ENCODE assay signal across 19 cellular contexts in genomic region chr1:197955486-197956394, GRCh38. TPM values are rescaled to one million over a fixed set of nuclear protein-coding genes. Genes with fewer than 3 reads are reported as not detected.
DNase-seq lines count a peak whose midpoint lies in the region; ATAC-seq and TF ChIP-seq lines count a peak whose summit lies in the region.
"Had no signal": no experiment of that assay in that cellular context is flagged by ENCODE, and none has a peak within 500 bp of the region (broad histone marks: within the 10 kb centered on the region; RNA-seq: fewer than 3 reads in every experiment).

No MANE protein-coding gene starts in this region.

- H3K36me3 ChIP-seq in Loucy (ENCODE audit: insufficient read depth, low read length), result no peaks in the 10 kb centered on the region
- H3K36me3 ChIP-seq in osteoblast (ENCODE audit: insufficient read depth, low read length), result no peaks in the 10 kb centered on the region
- no peaks in the 10 kb centered on the region for H3K36me3 ChIP-seq in H7 (replicated peaks; ENCODE audit: control insufficient read depth, insufficient read depth, low read length)
- H3K36me3 ChIP-seq in sigmoid colon, result no peaks in the 10 kb centered on the region
- H3K36me3 ChIP-seq: right atrium auricular region had no signal

- H3K4me1 ChIP-seq in Loucy (ENCODE audit: insufficient read depth, low read length, poor library complexity, severe bottlenecking) (peaks cover 9% of the 10 kb centered on the region), osteoblast (ENCODE audit: insufficient read depth, low read length) (peaks cover 5% of the 10 kb centered on the region), sigmoid colon (peaks cover 0 to 7% (median 0%) of the 10 kb centered on the region in 4 donors)
- H3K4me1 ChIP-seq: right atrium auricular region had no signal

- ATAC-seq in effector memory CD8-positive, alpha-beta T cell (replicated peaks), result no peak
- ATAC-seq in HG02981 (IDR thresholded peaks at IDR 0.05; ENCODE audit: unreplicated experiment), result no peak
- ATAC-seq: naive thymus-derived CD8-positive, alpha-beta T cell had no signal

- H3K9me3 ChIP-seq in Loucy (ENCODE audit: insufficient read depth, low read depth, low read length) (no peaks in the 10 kb centered on the region), osteoblast (ENCODE audit: low read depth, low read length) (no peaks in the 10 kb centered on the region), sigmoid colon (no peaks in the 10 kb centered on the region)
- H3K9me3 ChIP-seq: right atrium auricular region had no signal

- H3K27ac ChIP-seq in osteoblast (ENCODE audit: low read depth, low read length) (no peak overlapping the region), sigmoid colon (no peak overlapping the region)
- H3K27ac ChIP-seq: right atrium auricular region had no signal

- H3K27ac Mint-ChIP-seq in effector memory CD8-positive, alpha-beta T cell, result no peak overlapping the region
- H3K27ac Mint-ChIP-seq: activated naive CD8-positive, alpha-beta T cell treated with anti-CD3 and anti-CD28 coated beads, Interleukin-2, amount 10 ng/mL, durations not matched to agents 7 days and 5 days; CD8-positive, alpha-beta memory T cell had no signal

- no peaks in the 10 kb centered on the region for H3K4me1 Mint-ChIP-seq in effector memory CD8-positive, alpha-beta T cell (ENCODE audit: low read depth in 2 of 2)

- intact Hi-C loops in sigmoid colon (cut with DNase I), result no loop called here

- no peaks in the 10 kb centered on the region for H3K79me2 ChIP-seq in Loucy (ENCODE audit: insufficient read depth, low read length)
- H3K79me2 ChIP-seq in osteoblast (ENCODE audit: insufficient read depth, low read length), result no peaks in the 10 kb centered on the region

- DNase-seq in Ammon's horn (ENCODE audit: low spot score) (peak; percentile 13), fibroblast of mammary gland (ENCODE audit: low read depth) (peak; percentile 11), osteoblast (ENCODE audit: insufficient read length, low spot score, missing footprints) (no peak), H7 (no peak), sigmoid colon (no peak)
- no peak for DNase-seq in effector memory CD8-positive, alpha-beta T cell
- DNase-seq: activated naive CD8-positive, alpha-beta T cell treated with anti-CD3 and anti-CD28 coated beads, Interleukin-2, amount 10 ng/mL, durations not matched to agents 7 days and 5 days; CD8-positive, alpha-beta memory T cell; dermis blood vessel endothelial cell; islet precursor cell; naive thymus-derived CD8-positive, alpha-beta T cell; NCI-H1417 treated with DMSO at 0.1 percent for 48 hours; NCI-H774; SHP77; substantia nigra had no signal

- no peak overlapping the region for H3K9ac ChIP-seq in Loucy (ENCODE audit: low read depth, low read length, poor library complexity, severe bottlenecking)

- H3K4me2 ChIP-seq in Loucy (ENCODE audit: low read depth, low read length, poor library complexity, severe bottlenecking) (no peak overlapping the region), osteoblast (ENCODE audit: insufficient read depth, low read length) (peak overlapping the region; percentile 0)

- H3F3A ChIP-seq in Loucy (ENCODE audit: low read depth), result no peaks in the 10 kb centered on the region

- H4K20me1 ChIP-seq in Loucy (ENCODE audit: insufficient read depth, low read length, poor library complexity, severe bottlenecking), result no peaks in the 10 kb centered on the region
- H4K20me1 ChIP-seq in osteoblast (ENCODE audit: insufficient read depth, low read length), result no peaks in the 10 kb centered on the region

- no peak for TF ChIP-seq POLR2A in sigmoid colon (IDR thresholded peaks at IDR 0.05)

- H3K9me2 ChIP-seq in Loucy (replicated peaks; ENCODE audit: low read depth, low read length), result no peaks in the 10 kb centered on the region

- no peaks in the 10 kb centered on the region for H3K9me3 Mint-ChIP-seq in effector memory CD8-positive, alpha-beta T cell
- H3K9me3 Mint-ChIP-seq: CD8-positive, alpha-beta memory T cell; naive thymus-derived CD8-positive, alpha-beta T cell had no signal

- H3K4me3 Mint-ChIP-seq in effector memory CD8-positive, alpha-beta T cell, result no peak overlapping the region
- H3K4me3 Mint-ChIP-seq: activated naive CD8-positive, alpha-beta T cell treated with anti-CD3 and anti-CD28 coated beads, Interleukin-2, amount 10 ng/mL, durations not matched to agents 7 days and 5 days; CD8-positive, alpha-beta memory T cell; naive thymus-derived CD8-positive, alpha-beta T cell had no signal

- peaks cover 5 to 19% of the 10 kb centered on the region in 2 donors for H3K27me3 Mint-ChIP-seq in effector memory CD8-positive, alpha-beta T cell
- H3K27me3 Mint-ChIP-seq: activated naive CD8-positive, alpha-beta T cell treated with anti-CD3 and anti-CD28 coated beads, Interleukin-2, amount 10 ng/mL, durations not matched to agents 7 days and 5 days; naive thymus-derived CD8-positive, alpha-beta T cell had no signal

- no peak overlapping the region for H3K4me3 ChIP-seq in Loucy (ENCODE audit: low read length, poor library complexity, severe bottlenecking)
- no peak overlapping the region for H3K4me3 ChIP-seq in fibroblast of mammary gland (ENCODE audit: control insufficient read depth, low read depth, low read length)
- H3K4me3 ChIP-seq in osteoblast (ENCODE audit: insufficient read depth, low read length), result no peak overlapping the region
- H3K4me3 ChIP-seq in H7 (ENCODE audit: insufficient read depth, low read depth, low read length), result no peak overlapping the region
- H3K4me3 ChIP-seq in sigmoid colon, result no peak overlapping the region
- H3K4me3 ChIP-seq: right atrium auricular region had no signal

- 68 to 86% methylated on average over 4 of the region's 4 CpGs for WGBS in sigmoid colon, 2 donors

- TF ChIP-seq EP300 in sigmoid colon (IDR thresholded peaks at IDR 0.05), result no peak

- no peaks in the 10 kb centered on the region for H3K36me3 Mint-ChIP-seq in effector memory CD8-positive, alpha-beta T cell (ENCODE audit: insufficient read depth)
- H3K36me3 Mint-ChIP-seq: naive thymus-derived CD8-positive, alpha-beta T cell had no signal

- no peaks in the 10 kb centered on the region for H3K27me3 ChIP-seq in Loucy (ENCODE audit: insufficient read depth, low read length, poor library complexity, severe bottlenecking)
- H3K27me3 ChIP-seq in osteoblast (ENCODE audit: insufficient read depth, low read length), result no peaks in the 10 kb centered on the region
- H3K27me3 ChIP-seq in H7 (ENCODE audit: control insufficient read depth, insufficient read depth, low read length), result no peaks in the 10 kb centered on the region
- no peaks in the 10 kb centered on the region for H3K27me3 ChIP-seq in sigmoid colon
- H3K27me3 ChIP-seq: right atrium auricular region had no signal

- TF ChIP-seq CTCF in Loucy (conservative IDR thresholded peaks at IDR 0.05; ENCODE audit: low read length), result no peak
- TF ChIP-seq CTCF in fibroblast of mammary gland (conservative IDR thresholded peaks at IDR 0.05; ENCODE audit: control insufficient read depth, insufficient read depth, low read depth, low read length), result no peak
- no peak for TF ChIP-seq CTCF in osteoblast (IDR thresholded peaks at IDR 0.05; ENCODE audit: extremely low read depth, low read depth, low read length)
- no peak for TF ChIP-seq CTCF in sigmoid colon (IDR thresholded peaks at IDR 0.05)

- 0 out of 2 replicates have a peak overlapping the region, but pooled peaks have one; percentile 22 for H2AFZ ChIP-seq in Loucy (ENCODE audit: low read length)
- no peak overlapping the region for H2AFZ ChIP-seq in osteoblast (ENCODE audit: low read length)

RNA-seq across cellular contexts. Expression of gene LHX9, which starts 38.6 kb away (rescaled TPM):
- total RNA-seq in osteoblast, result 0.59 and 1.8 TPM in 2 replicates
- 0.03 TPM in 1 of 2 replicates, not detected in the other for total RNA-seq in H7 (2014; rRNA removed; shearing (Covaris generic))
- not detected for total RNA-seq in sigmoid colon
- polyA plus RNA-seq in sigmoid colon, result under 1 TPM in 1 of 3 donors, not detected in 2; 0.01 TPM
- total RNA-seq: activated CD8-positive, alpha-beta memory T cell treated with anti-CD3 and anti-CD28 coated beads for 36 hours; activated naive CD8-positive, alpha-beta T cell treated with anti-CD3 and anti-CD28 coated beads, Interleukin-2, amount 10 ng/mL, durations not matched to agents 7 days and 5 days; dermis blood vessel endothelial cell; naive thymus-derived CD8-positive, alpha-beta T cell had no signal
- polyA plus RNA-seq: CD8-positive, alpha-beta memory T cell; naive thymus-derived CD8-positive, alpha-beta T cell had no signal

RNA-seq across cellular contexts. Expression of gene C1orf53, which starts 53.3 kb away (rescaled TPM):
- total RNA-seq in osteoblast, result 6.5 and 9.7 TPM in 2 replicates
- 0.48 and 0.70 TPM in 2 replicates for total RNA-seq in H7 (2014; rRNA removed; shearing (Covaris generic))
- total RNA-seq in sigmoid colon, result 1 to 10 TPM in 3 of 4 donors, not detected in 1; 1.2 to 3.3 (median 2.9) TPM
- polyA plus RNA-seq in sigmoid colon, result 10 to 100 TPM in 2 of 3 donors, 1 to 10 TPM in 1; 4.8 to 13.8 (median 12.9) TPM
- total RNA-seq: naive thymus-derived CD8-positive, alpha-beta T cell had no signal
- polyA plus RNA-seq: CD8-positive, alpha-beta memory T cell had no signal

Comparison
In these comparisons a context has a peak if more than half of its experiments do, and no peak if none do; other contexts are left out.
1. DNase-seq: peak in Ammon's horn (single experiment) and fibroblast of mammary gland (single experiment); none in osteoblast (single experiment), effector memory CD8-positive, alpha-beta T cell (0 of 3), H7 (single experiment) and sigmoid colon (single experiment).